8 cellular contexts compared by ENCODE assay signal in the genomic region with DNA sequence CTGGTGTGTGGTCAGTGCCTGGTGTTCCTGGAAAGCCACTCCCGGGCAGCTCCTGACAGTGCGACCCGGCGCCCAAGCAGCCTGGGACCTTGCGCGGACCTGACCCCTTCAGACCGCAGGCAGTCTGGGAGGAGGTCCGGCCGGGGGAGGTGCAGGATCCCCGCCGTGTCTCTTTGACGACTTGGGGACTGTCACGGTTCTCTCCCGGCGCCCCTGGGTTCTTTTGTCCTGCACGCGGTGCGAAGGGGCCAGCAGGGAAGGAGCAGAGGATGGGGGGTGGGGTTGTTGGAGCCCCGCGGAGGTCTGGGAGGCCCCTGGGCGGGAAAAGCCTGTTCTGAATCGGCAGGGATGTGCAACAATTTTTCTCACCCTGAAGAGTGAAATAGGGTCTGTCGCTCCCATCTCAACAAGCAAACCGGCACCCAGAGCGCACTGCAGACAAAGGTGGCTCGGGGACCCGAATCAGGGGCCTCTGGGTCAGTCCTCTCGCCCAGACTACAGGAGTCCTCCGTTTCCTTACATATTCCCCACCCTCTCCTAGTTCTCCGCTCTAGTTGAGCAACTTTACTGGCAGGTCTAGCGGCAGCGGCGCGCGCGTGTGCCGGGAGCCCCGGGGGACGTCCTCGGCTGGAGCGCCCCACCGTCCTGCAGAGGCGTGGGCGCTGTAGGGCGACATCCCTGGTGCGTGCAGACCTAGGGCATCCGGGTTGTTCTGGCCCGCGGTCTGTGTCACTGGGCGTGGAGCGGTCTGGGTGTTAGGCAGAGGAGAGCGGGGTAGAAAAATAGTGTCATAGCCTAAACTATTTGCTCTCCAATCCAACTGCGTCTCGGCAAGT. TPM values are rescaled to one million over a fixed set of nuclear protein-coding genes. Genes with fewer than 3 reads are reported as not detected.
DNase-seq lines count a peak whose midpoint lies in the region; ATAC-seq and TF ChIP-seq lines count a peak whose summit lies in the region.

No MANE protein-coding gene starts in this region.

- H3K27me3 Mint-ChIP-seq in chondrocyte (ENCODE audit: low read depth): peaks cover 3% of the 10 kb centered on the region

- in situ Hi-C loops in Panc1 (cut with HindIII; ENCODE audit: low pct_unique_long_range_greater_than_20kb, low sequenced_read_pairs): no loop called here
- in situ Hi-C loops in KBM-7 (cut with MboI; ENCODE audit: low pct_unique_long_range_greater_than_20kb, low sequenced_read_pairs): loop anchor here (25.0 kb wide), 1 partner anchor 1135 kb away; no protein-coding TSS in a partner anchor

- POLR2A ChIA-PET in AG04449 (lab: Yijun Ruan, JAX): interaction anchor here (0.7 to 1.6 kb wide), 4 partner anchors 31 to 1124 kb away, joined by 3 to 5 read pairs (median 3); no protein-coding TSS in a partner anchor
- POLR2A ChIA-PET in Panc1 (lab: Charles Lee): interaction anchor here (0.6 kb wide), 2 partner anchors 53 to 338 kb away, joined by 4 to 6 read pairs; no protein-coding TSS in a partner anchor

- no peaks in the 10 kb centered on the region for H3K9me3 ChIP-seq in Panc1 (ENCODE audit: control insufficient read depth, insufficient read depth, low read depth, low read length)
- no peaks in the 10 kb centered on the region for H3K9me3 ChIP-seq in left lung
- H3K9me3 ChIP-seq in subcutaneous abdominal adipose tissue (ENCODE audit: control insufficient read depth in 5 of 5, low read length in 5 of 5): no peaks in the 10 kb centered on the region

- H3K4me1 ChIP-seq in Panc1 (ENCODE audit: control insufficient read depth, insufficient read depth, low read length): peaks cover 9% of the 10 kb centered on the region
- H3K4me1 ChIP-seq in left lung: peaks cover 2 to 51% of the 10 kb centered on the region in 2 donors
- peaks cover 2 to 47% (median 40%) of the 10 kb centered on the region in 5 donors for H3K4me1 ChIP-seq in subcutaneous abdominal adipose tissue (ENCODE audit: control insufficient read depth in 5 of 5, insufficient read depth in 5 of 5, low read length in 5 of 5)

- intact Hi-C loops in Panc1 (cut with micrococcal nuclease; ENCODE audit: unreplicated experiment) (loop anchor here (2.0 to 10.0 kb wide), 4 partner anchors 395 to 1122 kb away; partner anchors contain the start of genes TMEM167A and XRCC4), left lung (cut with DNase I) (loop anchor here in 1 of 2 donors (10.0 kb wide), 1 partner anchor 1118 kb away; no protein-coding TSS in a partner anchor)

- peak overlapping the region in 3 of 5 donors; percentile 46 to 58 (median 52) for H3K9ac ChIP-seq in subcutaneous abdominal adipose tissue (ENCODE audit: low read length in 5 of 5)

- H3K27me3 ChIP-seq in Panc1 (ENCODE audit: control insufficient read depth, insufficient read depth, low read length) (peaks cover 55% of the 10 kb centered on the region), left lung (peaks cover 18 to 100% of the 10 kb centered on the region in 2 donors), subcutaneous abdominal adipose tissue (ENCODE audit: control insufficient read depth in 5 of 5, insufficient read depth in 4 of 5, low read length in 5 of 5) (peaks cover 10 to 41% (median 21%) of the 10 kb centered on the region in 5 donors)

- no peak overlapping the region for H3K27ac ChIP-seq in Panc1 (ENCODE audit: low read length)
- H3K27ac ChIP-seq in left lung: peak overlapping the region; percentile 80 to 89
- peak overlapping the region; percentile 44 for H3K27ac ChIP-seq in subcutaneous abdominal adipose tissue (ENCODE audit: low read depth, low read length)

- H3K4me3 Mint-ChIP-seq in chondrocyte (ENCODE audit: unreplicated experiment): peak overlapping the region; percentile 93

- no peaks in the 10 kb centered on the region for H3K9me3 Mint-ChIP-seq in chondrocyte (ENCODE audit: low read depth)

- H3K36me3 ChIP-seq in Panc1 (ENCODE audit: control insufficient read depth, insufficient read depth, low read length): no peaks in the 10 kb centered on the region; the same call in none of the 2 replicates
- no peaks in the 10 kb centered on the region for H3K36me3 ChIP-seq in left lung
- H3K36me3 ChIP-seq in subcutaneous abdominal adipose tissue (ENCODE audit: control insufficient read depth in 5 of 5, insufficient read depth in 5 of 5, low read length in 5 of 5): no peaks in the 10 kb centered on the region

- H3K36me3 Mint-ChIP-seq in chondrocyte (ENCODE audit: low read depth): no peaks in the 10 kb centered on the region

- ATAC-seq in GM18502 (IDR thresholded peaks at IDR 0.05; ENCODE audit: poor library complexity, unreplicated experiment) (peak; percentile 46), HG02885 (IDR thresholded peaks at IDR 0.05; ENCODE audit: poor library complexity, unreplicated experiment) (peak; percentile 46), Panc1 (peak; percentile 67), left lung (peak; percentile 9)

- BruUV-seq in Panc1 (replicated peaks; lab: Mats Ljungman, UMichigan): no TSS peak

- no peak for DNase-seq in AG04449 (ENCODE audit: low read depth, low spot score)
- no peak for DNase-seq in Panc1 (ENCODE audit: low read depth, low spot score)
- DNase-seq in chondrocyte (ENCODE audit: low spot score): peak; percentile 93
- peak; percentile 51 to 83 for DNase-seq in left lung
- no peak for DNase-seq in KBM-7

- H3K27ac Mint-ChIP-seq in chondrocyte (ENCODE audit: unreplicated experiment): peak overlapping the region; percentile 96

- H3K4me3 ChIP-seq in AG04449 (ENCODE audit: low read depth, low read length) (peak overlapping the region; percentile 82), Panc1 (ENCODE audit: low read depth in 2 of 2, low read length in 2 of 2) (peak overlapping the region; percentile 49 to 76), left lung (peak overlapping the region; percentile 39 to 55), subcutaneous abdominal adipose tissue (ENCODE audit: low read depth in 1 of 5, low read length in 5 of 5) (peak overlapping the region; percentile 70 to 92 (median 76))

- H3K4me1 Mint-ChIP-seq in chondrocyte (ENCODE audit: low read depth): peaks cover 34% of the 10 kb centered on the region

- no peak for TF ChIP-seq CTCF in AG04449 (IDR thresholded peaks at IDR 0.05; ENCODE audit: insufficient read depth, low read length, missing control alignments)
- no peak for TF ChIP-seq CTCF in Panc1 (IDR thresholded peaks at IDR 0.05)
- TF ChIP-seq CTCF in chondrocyte (IDR thresholded peaks at IDR 0.05): no peak
- no peak for TF ChIP-seq CTCF in left lung (IDR thresholded peaks at IDR 0.05)

- CTCF ChIA-PET in AG04449 (lab: Yijun Ruan, JAX): interaction anchor here (0.7 to 1.9 kb wide), 20 partner anchors 34 to 1161 kb away, joined by 3 to 7 read pairs (median 3); partner anchors contain the start of genes TMEM167A and XRCC4
- CTCF ChIA-PET in Panc1 (lab: Charles Lee): no interaction called here

RNA-seq across cellular contexts. Expression of gene VCAN, which starts 1.2 kb away (rescaled TPM):
- total RNA-seq in Panc1 (2021; ENCODE audit: unreplicated experiment) (0.72 TPM), chondrocyte (250 to 737 TPM (median 710 TPM) in 3 replicates), left lung (100 to 1,000 TPM; 217 to 335 TPM)
- 0.25 TPM for polyA plus RNA-seq in Panc1 (2012; ENCODE audit: insufficient read length)

Comparison
In these comparisons a context has a peak if more than half of its experiments do, and no peak if none do; other contexts are left out.
1. DNase-seq: peak in chondrocyte (single experiment) and left lung (2 of 2); none in AG04449 (single experiment), Panc1 (single experiment) and KBM-7 (single experiment).
2. ATAC-seq: peak in every context shown above with its lines; median percentile 67 in Panc1; 46 in GM18502; 46 in HG02885; 9 in left lung.
3. RNA of gene VCAN, which starts 1.2 kb away (total RNA-seq): 250 to 737 TPM in chondrocyte and 217 to 335 TPM in left lung; 0.72 TPM in Panc1 (single experiment); every median in the first group is over 100 times any median in the second.
4. Peak in every context shown above with its lines, with median percentiles within 50 percentile points of each other: H3K4me3 ChIP-seq.